8 cellular contexts compared by ENCODE assay signal in the genomic region with DNA sequence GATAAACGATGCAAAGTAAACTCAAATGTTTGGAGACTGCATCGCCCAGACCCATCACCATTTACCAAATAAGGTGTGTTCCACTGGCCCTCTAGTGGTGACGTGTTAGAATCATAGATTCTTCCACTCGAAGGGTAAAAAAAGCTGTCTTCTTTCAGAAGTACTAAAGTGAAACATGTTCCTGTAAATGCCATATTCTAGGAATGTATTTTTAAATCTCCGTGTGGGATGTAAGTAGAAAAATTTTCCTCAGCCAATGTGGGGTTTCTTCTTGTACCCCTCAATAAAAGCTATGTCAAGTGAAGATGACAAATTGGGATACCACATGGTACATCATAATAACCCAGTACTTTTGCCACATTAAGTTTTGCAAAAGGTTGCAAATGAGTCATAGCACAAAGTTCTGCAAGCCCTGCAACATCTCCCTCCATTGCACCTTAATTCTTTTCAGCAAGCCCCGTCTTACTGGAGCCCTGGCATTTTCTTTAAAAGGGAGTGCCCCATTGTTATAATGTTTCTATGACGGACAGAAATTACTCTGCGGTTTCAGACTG.
DNase-seq lines count a peak whose midpoint lies in the region; ATAC-seq and TF ChIP-seq lines count a peak whose summit lies in the region.

No MANE protein-coding gene starts in this region.

- no peak for TF ChIP-seq POLR2A in gastroesophageal sphincter (IDR thresholded peaks at IDR 0.05)

- DNase-seq in stimulated activated CD4-positive, alpha-beta T cell treated with anti-CD3 and anti-CD28 coated beads, Interleukin-15, amount 100 ng/mL, for 24 hours: peak; percentile 12
- no peak for DNase-seq in stimulated activated CD4-positive, alpha-beta T cell treated with anti-CD3 and anti-CD28 coated beads, Interleukin-1b, Interleukin-23, amount 100 ng/mL, for 48 hours
- no peak for DNase-seq in LNCaP clone FGC (ENCODE audit: low read depth)
- DNase-seq in SW480 (ENCODE audit: low spot score): peak; percentile 52
- no peak for DNase-seq in retinal pigment epithelial cell (ENCODE audit: low read depth)
- DNase-seq in activated T-helper 1 cell treated with anti-CD3 and anti-CD28 coated beads, Interleukin-12 subunit alpha, Interleukin-12 subunit beta, Interleukin-2, Interleukin-4 antibody, amounts not matched to agents 30 ng/mL and 10 ng/mL and 1 ng/mL, durations not matched to agents 14 hours and 24 hours and 36 hours (ENCODE audit: low spot score): no peak

- H3K36me3 ChIP-seq in gastroesophageal sphincter: no peaks in the 10 kb centered on the region

- TF ChIP-seq CTCF in LNCaP clone FGC (IDR thresholded peaks at IDR 0.05; ENCODE audit: control insufficient read depth, extremely low read depth, insufficient read depth) (peak; percentile 74), gastroesophageal sphincter (IDR thresholded peaks at IDR 0.05) (peak; percentile 41 to 56 (median 52)), retinal pigment epithelial cell (conservative IDR thresholded peaks at IDR 0.05; ENCODE audit: low read depth, low read length) (peak; percentile 84)

- H3K4me3 Mint-ChIP-seq in activated T-helper 1 cell treated with anti-CD3 and anti-CD28 coated beads, Interleukin-12 subunit alpha, Interleukin-12 subunit beta, Interleukin-2, Interleukin-4 antibody, amounts not matched to agents 30 ng/mL and 10 ng/mL and 1 ng/mL, durations not matched to agents 14 hours and 24 hours and 36 hours: no peak overlapping the region

- WGBS in gastroesophageal sphincter (ENCODE audit: low coverage in 1 of 2), 2 donors: 14 to 26% methylated on average over 5 to 8 of the region's 8 CpGs

- peak; percentile 57 for ATAC-seq in GM21786 (IDR thresholded peaks at IDR 0.05; ENCODE audit: unreplicated experiment)
- ATAC-seq in gastroesophageal sphincter: no peak

- H3K9me3 ChIP-seq in gastroesophageal sphincter: no peaks in the 10 kb centered on the region

- H3K9me3 Mint-ChIP-seq in activated T-helper 1 cell treated with anti-CD3 and anti-CD28 coated beads, Interleukin-12 subunit alpha, Interleukin-12 subunit beta, Interleukin-2, Interleukin-4 antibody, amounts not matched to agents 30 ng/mL and 10 ng/mL and 1 ng/mL, durations not matched to agents 14 hours and 24 hours and 36 hours: no peaks in the 10 kb centered on the region

- peaks cover 0 to 4% (median 0%) of the 10 kb centered on the region in 3 donors for H3K4me1 ChIP-seq in gastroesophageal sphincter

- no peaks in the 10 kb centered on the region for H3K4me1 Mint-ChIP-seq in activated T-helper 1 cell treated with anti-CD3 and anti-CD28 coated beads, Interleukin-12 subunit alpha, Interleukin-12 subunit beta, Interleukin-2, Interleukin-4 antibody, amounts not matched to agents 30 ng/mL and 10 ng/mL and 1 ng/mL, durations not matched to agents 14 hours and 24 hours and 36 hours (ENCODE audit: low read depth)

- peaks cover 2% of the 10 kb centered on the region for H3K27me3 Mint-ChIP-seq in activated T-helper 1 cell treated with anti-CD3 and anti-CD28 coated beads, Interleukin-12 subunit alpha, Interleukin-12 subunit beta, Interleukin-2, Interleukin-4 antibody, amounts not matched to agents 30 ng/mL and 10 ng/mL and 1 ng/mL, durations not matched to agents 14 hours and 24 hours and 36 hours (ENCODE audit: insufficient read depth)

- no peak overlapping the region for H3K27ac Mint-ChIP-seq in activated T-helper 1 cell treated with anti-CD3 and anti-CD28 coated beads, Interleukin-12 subunit alpha, Interleukin-12 subunit beta, Interleukin-2, Interleukin-4 antibody, amounts not matched to agents 30 ng/mL and 10 ng/mL and 1 ng/mL, durations not matched to agents 14 hours and 24 hours and 36 hours

- no peaks in the 10 kb centered on the region for H3K36me3 Mint-ChIP-seq in activated T-helper 1 cell treated with anti-CD3 and anti-CD28 coated beads, Interleukin-12 subunit alpha, Interleukin-12 subunit beta, Interleukin-2, Interleukin-4 antibody, amounts not matched to agents 30 ng/mL and 10 ng/mL and 1 ng/mL, durations not matched to agents 14 hours and 24 hours and 36 hours (ENCODE audit: low read depth)

- no peak overlapping the region for H3K27ac ChIP-seq in gastroesophageal sphincter

- TF ChIP-seq EP300 in gastroesophageal sphincter (IDR thresholded peaks at IDR 0.05): no peak

- intact Hi-C loops in activated T-helper 1 cell treated with anti-CD3 and anti-CD28 coated beads, Interleukin-12 subunit alpha, Interleukin-12 subunit beta, Interleukin-2, Interleukin-4 antibody, amounts not matched to agents 30 ng/mL and 10 ng/mL and 1 ng/mL, durations not matched to agents 14 hours and 24 hours and 36 hours (cut with micrococcal nuclease): loop anchor here (2.0 kb wide), 1 partner anchor 1311 kb away; no protein-coding TSS in a partner anchor

- H3K4me3 ChIP-seq in LNCaP clone FGC (ENCODE audit: low read depth, low read length): no peak overlapping the region
- H3K4me3 ChIP-seq in gastroesophageal sphincter: no peak overlapping the region
- no peak overlapping the region for H3K4me3 ChIP-seq in retinal pigment epithelial cell (ENCODE audit: low read length)

- H3K27me3 ChIP-seq in gastroesophageal sphincter: no peaks in the 10 kb centered on the region

Comparison
In these comparisons a context has a peak if more than half of its experiments do, and no peak if none do; other contexts are left out.
1. DNase-seq: peak in stimulated activated CD4-positive, alpha-beta T cell treated with anti-CD3 and anti-CD28 coated beads, Interleukin-15, amount 100 ng/mL, for 24 hours (single experiment) and SW480 (single experiment); none in stimulated activated CD4-positive, alpha-beta T cell treated with anti-CD3 and anti-CD28 coated beads, Interleukin-1b, Interleukin-23, amount 100 ng/mL, for 48 hours (single experiment), LNCaP clone FGC (single experiment), retinal pigment epithelial cell (single experiment) and activated T-helper 1 cell treated with anti-CD3 and anti-CD28 coated beads, Interleukin-12 subunit alpha, Interleukin-12 subunit beta, Interleukin-2, Interleukin-4 antibody, amounts not matched to agents 30 ng/mL and 10 ng/mL and 1 ng/mL, durations not matched to agents 14 hours and 24 hours and 36 hours (single experiment).
2. Peak in every context shown above with its lines, with median percentiles within 50 percentile points of each other: CTCF ChIP-seq.